In genomic region chr10:132836832-132837540, GRCh38 we compare ENCODE assay signal across 8 cellular contexts. TPM values are rescaled to one million over a fixed set of nuclear protein-coding genes. Genes with fewer than 3 reads are reported as not detected.
DNase-seq lines count a peak whose midpoint lies in the region; ATAC-seq and TF ChIP-seq lines count a peak whose summit lies in the region.

No MANE protein-coding gene starts in this region.

- H3K4me3 ChIP-seq in adrenal gland: no peak overlapping the region
- peak overlapping the region; percentile 45 to 62 (median 54) for H3K4me3 ChIP-seq in gastrocnemius medialis

- TF ChIP-seq POLR2A in adrenal gland (IDR thresholded peaks at IDR 0.05): no peak
- TF ChIP-seq POLR2A in gastrocnemius medialis (IDR thresholded peaks at IDR 0.05): no peak

- peaks cover 20% of the 10 kb centered on the region for H3K27me3 ChIP-seq in adrenal gland
- H3K27me3 ChIP-seq in gastrocnemius medialis: peaks cover 0 to 11% (median 0%) of the 10 kb centered on the region in 3 donors

- intact Hi-C loops in adrenal gland (cut with DNase I) (loop anchor here in 1 of 2 donors (5.0 kb wide), 1 partner anchor 285 kb away; no protein-coding TSS in a partner anchor), gastrocnemius medialis (cut with DNase I; ENCODE audit: low total_unique reads) (loop anchor here (1.0 to 5.0 kb wide), 3 partner anchors 105 to 287 kb away; partner anchors contain the start of gene CFAP46)

- TF ChIP-seq CTCF in adrenal gland (IDR thresholded peaks at IDR 0.05): peak; percentile 69 to 95 (median 80)
- TF ChIP-seq CTCF in gastrocnemius medialis (IDR thresholded peaks at IDR 0.05 in 4 of 5, conservative IDR thresholded peaks at IDR 0.05 in 1 of 5): peak; percentile 91 to 98 (median 96)

- ATAC-seq in activated CD4-positive, CD25-positive, alpha-beta regulatory T cell treated with anti-CD3 and anti-CD28 coated beads, Interleukin-2, amount 50 U/mL, for 24 hours: no peak
- peak; percentile 58 to 64 for ATAC-seq in gastrocnemius medialis
- ATAC-seq in HG03439 (IDR thresholded peaks at IDR 0.05; ENCODE audit: unreplicated experiment): no peak

- H3K4me1 ChIP-seq in adrenal gland (replicated peaks in 1 of 2) (no peaks in the 10 kb centered on the region), gastrocnemius medialis (no peaks in the 10 kb centered on the region)

- H3K27ac ChIP-seq in adrenal gland: no peak overlapping the region
- peak overlapping the region; percentile 86 to 94 (median 92) for H3K27ac ChIP-seq in gastrocnemius medialis

- H3K36me3 ChIP-seq in adrenal gland (replicated peaks in 1 of 2): no peaks in the 10 kb centered on the region
- peaks cover 0 to 12% of the 10 kb centered on the region in 2 donors for H3K36me3 ChIP-seq in gastrocnemius medialis

- DNase-seq in activated CD4-positive, CD25-positive, alpha-beta regulatory T cell treated with anti-CD3 and anti-CD28 coated beads, Interleukin-2, amount 50 U/mL, for 72 hours: peak; percentile 54
- DNase-seq in OCI-M1 (lab: John Stamatoyannopoulos, UW) (peak; percentile 61), adrenal gland (peak in 6 of 7 donors; percentile 22 to 53 (median 32)), hepatic stellate cell (ENCODE audit: low spot score) (peak; percentile 72), gastrocnemius medialis (peak in 1 of 2 donors; percentile 40), NCI-H526 treated with DMSO at 0.1 percent for 48 hours (lab: John Stamatoyannopoulos, UW) (no peak)

- WGBS in adrenal gland, 4 donors: 33 to 40% (median 39%) methylated on average over 30 to 34 of the region's 34 CpGs

- in situ Hi-C loops in gastrocnemius medialis (cut with MboI; ENCODE audit: low sequenced_read_pairs in 4 of 4): no loop called here

- peaks cover 0 to 2% (median 0%) of the 10 kb centered on the region in 3 donors for H3K9me3 ChIP-seq in adrenal gland (replicated peaks in 1 of 3)
- H3K9me3 ChIP-seq in gastrocnemius medialis: no peaks in the 10 kb centered on the region

RNA-seq across cellular contexts. Expression of gene NKX6-2, which starts 51.0 kb away (rescaled TPM):
- total RNA-seq in adrenal gland (not detected), gastrocnemius medialis (under 1 TPM in 1 of 4 donors, not detected in 3; 0.09 TPM)
- under 1 TPM in 2 of 3 donors, not detected in 1; 0.37 to 0.40 TPM for polyA plus RNA-seq in adrenal gland

Comparison
In these comparisons a context has a peak if more than half of its experiments do, and no peak if none do; other contexts are left out.
1. ATAC-seq: peak in gastrocnemius medialis (2 of 2); none in activated CD4-positive, CD25-positive, alpha-beta regulatory T cell treated with anti-CD3 and anti-CD28 coated beads, Interleukin-2, amount 50 U/mL, for 24 hours (0 of 2) and HG03439 (single experiment).
2. H3K27ac ChIP-seq: peak in gastrocnemius medialis (4 of 4); none in adrenal gland (0 of 5).
3. H3K4me3 ChIP-seq: peak in gastrocnemius medialis (4 of 4); none in adrenal gland (0 of 4).